ENCODE assay signal across 8 cellular contexts in genomic region chr14:73058224-73058922, GRCh38. TPM values are rescaled to one million over a fixed set of nuclear protein-coding genes. Genes with fewer than 3 reads are reported as not detected.
DNase-seq lines count a peak whose midpoint lies in the region; ATAC-seq and TF ChIP-seq lines count a peak whose summit lies in the region.

Gene RBM25 (plus strand): TSS chr14:73058534. CDS start chr14:73071642, 13,108 bp downstream.

- peak within 1 kb of the TSS; percentile 95 for H3K27ac ChIP-seq in lower lobe of right lung

- peak within 1 kb of the TSS; percentile 90 for H3K4me3 ChIP-seq in lower lobe of right lung

- intact Hi-C loops in lower lobe of right lung (cut with DNase I), result no loop called here

- peak; percentile 97 for DNase-seq in COLO829 (ENCODE audit: low spot score)
- DNase-seq in HT-29 (ENCODE audit: low spot score), result peak; percentile 92
- DNase-seq in NK-92 (lab: John Stamatoyannopoulos, UW; ENCODE audit: unreplicated experiment), result peak; percentile 55
- peak; percentile 82 to 87 for DNase-seq in activated CD8-positive, alpha-beta memory T cell treated with anti-CD3 and anti-CD28 coated beads for 1 hour (ENCODE audit: extremely low read depth in 1 of 2, low read depth in 1 of 2)
- DNase-seq in effector CD8-positive, alpha-beta T cell (lab: John Stamatoyannopoulos, UW), result peak; percentile 86
- peak; percentile 98 for DNase-seq in lower lobe of right lung
- peak; percentile 90 to 93 (median 93) for DNase-seq in stimulated activated CD4-positive, alpha-beta T cell treated with anti-CD3 and anti-CD28 coated beads, TNF-alpha, amount 100 ng/mL, for 24 hours (ENCODE audit: low read depth in 3 of 3)

- H3K36me3 ChIP-seq in lower lobe of right lung, result peaks cover 8% of the 10 kb centered on the region

- ATAC-seq in GM21360 (IDR thresholded peaks at IDR 0.05; ENCODE audit: unreplicated experiment) (peak; percentile 91), lower lobe of right lung (peak; percentile 99 to 100)

- no peaks in the 10 kb centered on the region for H3K9me3 ChIP-seq in lower lobe of right lung

- no peaks in the 10 kb centered on the region for H3K27me3 ChIP-seq in lower lobe of right lung (ENCODE audit: low read depth)

- TF ChIP-seq CTCF in lower lobe of right lung (IDR thresholded peaks at IDR 0.05), result no peak

- H3K4me1 ChIP-seq in lower lobe of right lung, result peaks cover 47% of the 10 kb centered on the region

RNA-seq across cellular contexts. Expression of gene RBM25, which starts in this region (rescaled TPM):
- 20.3 and 26.1 TPM in 2 replicates for total RNA-seq in HT-29 (2014; rRNA removed; shearing (Covaris generic))
- total RNA-seq in lower lobe of right lung, result 56.1 TPM

Comparison
In these comparisons a context has a peak if more than half of its experiments do, and no peak if none do; other contexts are left out.
1. Peak in every context shown above with its lines: DNase-seq, ATAC-seq, H3K4me3 ChIP-seq and H3K27ac ChIP-seq.